ENCODE assay signal across 1 cellular context in genomic region chr5:157253547-157253946, GRCh38.
TF ChIP-seq lines count a peak whose summit lies in the region.

No MANE protein-coding gene starts in this region.

TF ChIP-seq in K562, 482 proteins besides CTCF, POLR2A, EP300 and RAD21 (continued from another document):
- TF ChIP-seq ZNF740 (CRISPR knock-in tag; IDR thresholded peaks at IDR 0.05) = peak; percentile 95
- TF ChIP-seq ZNF740 (tag; IDR thresholded peaks at IDR 0.05) = peak in 1 of 2 experiments; percentile 92; a peak in 2 of 4 replicates
- peak; percentile 59 for TF ChIP-seq SMC3 (conservative IDR thresholded peaks at IDR 0.05; ENCODE audit: insufficient read depth, low read depth, low read length)
- peak; percentile 82 for TF ChIP-seq CEBPB (tag; IDR thresholded peaks at IDR 0.05)
- peak; percentile 51; the same call in 1 of the 2 replicates for TF ChIP-seq RB1 (IDR thresholded peaks at IDR 0.05; ENCODE audit: low read depth)
- 0 out of 2 replicates have a peak, but pooled peaks have one; percentile 15 for TF ChIP-seq CEBPG (CRISPR knock-in tag; IDR thresholded peaks at IDR 0.05)
- peak; percentile 69 to 92 for TF ChIP-seq CEBPG (tag; conservative IDR thresholded peaks at IDR 0.05 in 1 of 2, IDR thresholded peaks at IDR 0.05 in 1 of 2)
- peak; percentile 19; the same call in 1 of the 2 replicates for TF ChIP-seq JUND (IDR thresholded peaks at IDR 0.05; ENCODE audit: borderline replicate concordance, low read depth, low read length)
- no peak for TF ChIP-seq JUND (tag; IDR thresholded peaks at IDR 0.05; ENCODE audit: borderline replicate concordance, low read depth, low read length)
- no peak for TF ChIP-seq MTA3 (IDR thresholded peaks at IDR 0.05; ENCODE audit: borderline replicate concordance)
- TF ChIP-seq CBX8 (IDR thresholded peaks at IDR 0.05; ENCODE audit: borderline replicate concordance, extremely low read depth, low read depth, low read length, poor library complexity, severe bottlenecking) = no peak
TF ChIP-seq in K562: peak in this region for 8.
